ENCODE assay signal across 10 cellular contexts in genomic region chr5:100889896-100890295, GRCh38. TPM values are rescaled to one million over a fixed set of nuclear protein-coding genes. Genes with fewer than 3 reads are reported as not detected.
DNase-seq lines count a peak whose midpoint lies in the region; ATAC-seq and TF ChIP-seq lines count a peak whose summit lies in the region.
"Had no signal": no experiment of that assay in that cellular context is flagged by ENCODE, and none has a peak within 500 bp of the region (broad histone marks: within the 10 kb centered on the region; RNA-seq: fewer than 3 reads in every experiment).

No MANE protein-coding gene starts in this region.

- no peak for TF ChIP-seq POLR2A in stomach (IDR thresholded peaks at IDR 0.05)

- H3K27me3 Mint-ChIP-seq in activated naive CD8-positive, alpha-beta T cell = no peaks in the 10 kb centered on the region

- H3K9me3 ChIP-seq in BLaER1 (no peaks in the 10 kb centered on the region; the same call in 1 of the 2 replicates), muscle layer of colon (ENCODE audit: low read length) (no peaks in the 10 kb centered on the region), stomach (no peaks in the 10 kb centered on the region)

- peaks cover 77% of the 10 kb centered on the region for H3K4me1 ChIP-seq in BLaER1
- H3K4me1 ChIP-seq in muscle layer of colon (ENCODE audit: insufficient read depth, low read length) = no peaks in the 10 kb centered on the region
- H3K4me1 ChIP-seq in stomach = no peaks in the 10 kb centered on the region

- H3K4me3 ChIP-seq in BLaER1 (peak overlapping the region; percentile 59), muscle layer of colon (ENCODE audit: low read depth in 1 of 2, low read length in 2 of 2) (no peak overlapping the region), stomach (peak overlapping the region in 1 of 4 donors; percentile 7)

- WGBS in stomach, 5 donors = 33 to 46% (median 41%) methylated on average over 3 of the region's 3 CpGs

- ATAC-seq in GM21717 (IDR thresholded peaks at IDR 0.05; ENCODE audit: unreplicated experiment) = peak; percentile 33
- ATAC-seq in HG03108 (IDR thresholded peaks at IDR 0.05; ENCODE audit: unreplicated experiment) = no peak

- TF ChIP-seq EP300 in stomach (IDR thresholded peaks at IDR 0.05) = no peak

- intact Hi-C loops in stomach (cut with DNase I; ENCODE audit: low total_unique reads) = no loop called here

- no peaks in the 10 kb centered on the region for H3K9me3 Mint-ChIP-seq in activated naive CD8-positive, alpha-beta T cell (ENCODE audit: low read depth)

- peaks cover 65% of the 10 kb centered on the region for H3K4me1 Mint-ChIP-seq in activated naive CD8-positive, alpha-beta T cell (ENCODE audit: low read depth)

- TF ChIP-seq CTCF in stomach (IDR thresholded peaks at IDR 0.05) = no peak

- H3K27ac ChIP-seq in BLaER1 = peak overlapping the region; percentile 86
- no peak overlapping the region for H3K27ac ChIP-seq in muscle layer of colon (ENCODE audit: low read depth, low read length)
- peak overlapping the region in 2 of 5 donors; percentile 18 to 30 for H3K27ac ChIP-seq in stomach

- peak overlapping the region; percentile 79 for H3K4me2 ChIP-seq in BLaER1

- H4K20me1 ChIP-seq in BLaER1 = no peaks in the 10 kb centered on the region

- H3K4me3 Mint-ChIP-seq in activated naive CD8-positive, alpha-beta T cell = peak overlapping the region; percentile 77

- H3K36me3 ChIP-seq in BLaER1 (peaks cover 30% of the 10 kb centered on the region), muscle layer of colon (ENCODE audit: insufficient read depth, low read length) (no peaks in the 10 kb centered on the region), stomach (no peaks in the 10 kb centered on the region)

- H3K9ac ChIP-seq in BLaER1 = peak overlapping the region; percentile 71
- H3K9ac ChIP-seq in muscle layer of colon (ENCODE audit: low read length) = peak overlapping the region; percentile 5

- DNase-seq in nucleus accumbens (lab: John Stamatoyannopoulos, UW) (no peak), stomach (no peak), NCI-H146 treated with DMSO at 0.1 percent for 48 hours (lab: John Stamatoyannopoulos, UW; ENCODE audit: unreplicated experiment) (no peak)
- DNase-seq: NCI-H2227 treated with DMSO at 0.1 percent for 48 hours; stimulated activated CD4-positive, alpha-beta T cell treated with anti-CD3 and anti-CD28 coated beads, Interleukin-4, amount 100 ng/mL, for 4 hours had no signal

- peaks cover 22% of the 10 kb centered on the region for H3K36me3 Mint-ChIP-seq in activated naive CD8-positive, alpha-beta T cell

- peak overlapping the region; percentile 94 for H3K27ac Mint-ChIP-seq in activated naive CD8-positive, alpha-beta T cell

- no peaks in the 10 kb centered on the region for H3K27me3 ChIP-seq in BLaER1
- H3K27me3 ChIP-seq in muscle layer of colon (ENCODE audit: control insufficient read depth in 1 of 2, insufficient read depth in 2 of 2, low read length in 2 of 2) = no peaks in the 10 kb centered on the region
- no peaks in the 10 kb centered on the region for H3K27me3 ChIP-seq in stomach

RNA-seq across cellular contexts. Expression of gene ST8SIA4, which starts 13.2 kb away (rescaled TPM):
- total RNA-seq in stomach = 1 to 10 TPM in 4 of 5 donors, under 1 TPM in 1; 0.29 to 7.7 (median 2.9) TPM
- 1 to 10 TPM in 1 of 3 donors, under 1 TPM in 2; 0.38 to 1.1 (median 0.44) TPM for polyA plus RNA-seq in stomach
